In genomic region chr6:36053878-36054277, GRCh38 we compare ENCODE assay signal across 17 cellular contexts. TPM values are rescaled to one million over a fixed set of nuclear protein-coding genes. Genes with fewer than 3 reads are reported as not detected.
DNase-seq lines count a peak whose midpoint lies in the region; ATAC-seq and TF ChIP-seq lines count a peak whose summit lies in the region.
"Had no signal": no experiment of that assay in that cellular context is flagged by ENCODE, and none has a peak within 500 bp of the region (broad histone marks: within the 10 kb centered on the region; RNA-seq: fewer than 3 reads in every experiment).

No MANE protein-coding gene starts in this region.

- no peaks in the 10 kb centered on the region for H3K27me3 ChIP-seq in cardiac muscle cell
- H3K27me3 ChIP-seq in left lung = no peaks in the 10 kb centered on the region
- H3K27me3 ChIP-seq in subcutaneous abdominal adipose tissue (ENCODE audit: control insufficient read depth in 5 of 5, insufficient read depth in 4 of 5, low read length in 5 of 5) = no peaks in the 10 kb centered on the region
- H3K27me3 ChIP-seq: BLaER1 had no signal

- DNase-seq in cardiac muscle cell (ENCODE audit: low read depth in 1 of 2, low spot score in 1 of 2) (peak in 1 of 2 donors; percentile 56), Right ventricle myocardium inferior (ENCODE audit: missing footprints) (no peak), left lung (no peak), LoVo (ENCODE audit: low spot score) (no peak), retina (no peak), SKM-1 (lab: John Stamatoyannopoulos, UW; ENCODE audit: unreplicated experiment) (no peak)
- DNase-seq: 8988T; AML-193; Caco-2; CD8-positive, alpha-beta memory T cell; DMS53; GF-D8; HFFc6 had no signal

- H3K36me3 ChIP-seq in cardiac muscle cell = no peaks in the 10 kb centered on the region
- H3K36me3 ChIP-seq in left lung = peaks cover 0 to 30% of the 10 kb centered on the region in 2 donors
- H3K36me3 ChIP-seq in subcutaneous abdominal adipose tissue (ENCODE audit: control insufficient read depth in 5 of 5, insufficient read depth in 5 of 5, low read length in 5 of 5) = peaks cover 0 to 7% (median 2%) of the 10 kb centered on the region in 5 donors

- intact Hi-C loops in Right ventricle myocardium inferior (cut with DNase I) (no loop called here), left lung (cut with DNase I) (no loop called here)

- H3K9ac ChIP-seq in subcutaneous abdominal adipose tissue (ENCODE audit: low read length in 5 of 5) = no peak overlapping the region
- H3K9ac ChIP-seq: BLaER1 had no signal

- no peak for ATAC-seq in Right ventricle myocardium inferior
- no peak for ATAC-seq in SK-N-SH treated with all-trans-retinoic acid at 6 μM for 48 hours
- peak; percentile 21 for ATAC-seq in left lung

- peaks cover 39% of the 10 kb centered on the region for H3K4me1 ChIP-seq in cardiac muscle cell (ENCODE audit: low read depth)
- peaks cover 0 to 44% of the 10 kb centered on the region in 2 donors for H3K4me1 ChIP-seq in left lung
- H3K4me1 ChIP-seq in subcutaneous abdominal adipose tissue (ENCODE audit: control insufficient read depth in 5 of 5, insufficient read depth in 5 of 5, low read length in 5 of 5) = peaks cover 0 to 28% (median 25%) of the 10 kb centered on the region in 5 donors
- H3K4me1 ChIP-seq: Caco-2, HAP-1 had no signal

- H3K4me3 ChIP-seq in cardiac muscle cell = no peak overlapping the region
- H3K4me3 ChIP-seq in left lung = no peak overlapping the region
- no peak overlapping the region for H3K4me3 ChIP-seq in subcutaneous abdominal adipose tissue (ENCODE audit: low read depth in 1 of 5, low read length in 5 of 5)
- H3K4me3 ChIP-seq: BLaER1, HAP-1 had no signal

- TF ChIP-seq CTCF in cardiac muscle cell (IDR thresholded peaks at IDR 0.05; ENCODE audit: low read depth, low read length) = no peak
- TF ChIP-seq CTCF in left lung (IDR thresholded peaks at IDR 0.05) = no peak

- H3K27ac ChIP-seq in cardiac muscle cell (peak overlapping the region; percentile 73), left lung (no peak overlapping the region), subcutaneous abdominal adipose tissue (ENCODE audit: low read depth, low read length) (peak overlapping the region; percentile 11)
- H3K27ac ChIP-seq: BLaER1 had no signal

- no peaks in the 10 kb centered on the region for H3K9me3 ChIP-seq in cardiac muscle cell (ENCODE audit: low read depth)
- H3K9me3 ChIP-seq in left lung = no peaks in the 10 kb centered on the region
- H3K9me3 ChIP-seq in subcutaneous abdominal adipose tissue (ENCODE audit: control insufficient read depth in 5 of 5, low read length in 5 of 5) = no peaks in the 10 kb centered on the region
- H3K9me3 ChIP-seq: BLaER1, Caco-2, HAP-1 had no signal

TF ChIP-seq in SK-N-SH treated with all-trans-retinoic acid at 6 μM for 48 hours, 23 proteins besides CTCF, POLR2A, EP300 and RAD21:
- TF ChIP-seq POU6F1 (CRISPR knock-in tag; IDR thresholded peaks at IDR 0.05; ENCODE audit: borderline replicate concordance, low read depth) (no peak), ZFP3 (CRISPR knock-in tag; IDR thresholded peaks at IDR 0.05) (no peak), TCF4 (CRISPR knock-in tag; IDR thresholded peaks at IDR 0.05; ENCODE audit: borderline replicate concordance) (peak; percentile 34; the same call in 1 of the 2 replicates), SNAI2 (CRISPR knock-in tag; IDR thresholded peaks at IDR 0.05) (no peak)
TF ChIP-seq in SK-N-SH treated with all-trans-retinoic acid at 6 μM for 48 hours: peak in this region for 1.

RNA-seq across cellular contexts. Expression of gene MAPK14, which starts 26.3 kb away (rescaled TPM):
- 62.2 and 96.2 TPM in 2 replicates for total RNA-seq in cardiac muscle cell
- 41.6 and 61.6 TPM in 2 replicates for polyA plus RNA-seq in cardiac muscle cell
- total RNA-seq in Right ventricle myocardium inferior = 27.1 TPM
- 10 to 100 TPM; 52.9 to 84.1 TPM for total RNA-seq in left lung

RNA-seq across cellular contexts. Expression of gene SLC26A8, which starts 29.4 kb away (rescaled TPM):
- total RNA-seq in cardiac muscle cell (not detected in 2 replicates), Right ventricle myocardium inferior (not detected), left lung (1 to 10 TPM in 1 of 2 donors, not detected in 1; 1.5 TPM)
- 0.37 TPM in 1 of 2 replicates, not detected in the other for polyA plus RNA-seq in cardiac muscle cell
- total RNA-seq: CD8-positive, alpha-beta memory T cell; HFFc6 had no signal
- polyA plus RNA-seq: CD8-positive, alpha-beta memory T cell had no signal

Comparison
In these comparisons a context has a peak if more than half of its experiments do, and no peak if none do; other contexts are left out.
1. H3K27ac ChIP-seq: peak in cardiac muscle cell (single experiment) and subcutaneous abdominal adipose tissue (single experiment); none in left lung (0 of 2).